ENCODE assay signal across 15 cellular contexts in the genomic region with DNA sequence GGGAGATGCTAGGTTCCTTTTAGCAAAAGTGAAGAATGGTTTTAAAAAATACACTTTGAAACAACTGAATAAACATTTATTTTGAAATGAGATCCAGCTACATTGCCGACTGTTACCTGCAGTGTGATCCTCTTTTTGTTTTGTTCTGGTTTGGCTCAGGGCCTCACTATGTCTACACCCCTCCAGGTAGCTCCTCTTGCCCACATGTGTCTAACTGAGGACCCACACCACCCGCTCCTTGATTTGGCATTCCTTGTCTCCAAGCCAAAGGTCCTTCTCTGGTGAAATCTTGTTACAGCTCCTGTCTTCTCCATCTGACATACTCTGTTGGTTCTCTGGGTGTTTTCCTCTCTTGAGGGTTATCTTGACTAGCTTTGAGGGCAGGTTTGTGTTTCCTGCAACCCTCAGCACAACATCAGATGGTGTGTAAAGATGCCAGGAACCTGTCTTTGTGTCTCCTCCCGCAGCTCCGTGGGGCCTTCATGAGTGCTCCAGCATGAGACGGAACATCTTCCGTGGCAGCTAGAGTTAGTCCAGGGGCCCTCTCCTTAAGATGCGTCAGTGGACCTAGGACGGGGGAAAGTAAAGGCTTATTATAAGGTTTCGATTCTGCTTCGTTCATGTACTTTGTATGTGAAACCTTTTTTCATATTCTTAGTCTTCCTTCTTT. TPM values are rescaled to one million over a fixed set of nuclear protein-coding genes. Genes with fewer than 3 reads are reported as not detected.
DNase-seq lines count a peak whose midpoint lies in the region; ATAC-seq and TF ChIP-seq lines count a peak whose summit lies in the region.
"Had no signal": no experiment of that assay in that cellular context is flagged by ENCODE, and none has a peak within 500 bp of the region (broad histone marks: within the 10 kb centered on the region; RNA-seq: fewer than 3 reads in every experiment).

No MANE protein-coding gene starts in this region.

- peak overlapping the region; percentile 21; the same call in 1 of the 2 replicates for H3K4me2 ChIP-seq in OCI-LY1 (ENCODE audit: low read length)

- H3K9me3 ChIP-seq in CD4-positive, alpha-beta T cell (ENCODE audit: control insufficient read depth, low read length), result no peaks in the 10 kb centered on the region
- no peaks in the 10 kb centered on the region for H3K9me3 ChIP-seq in OCI-LY1 (ENCODE audit: low read length)
- H3K9me3 ChIP-seq: pancreas, tibial nerve had no signal

- H3K27me3 ChIP-seq in CD4-positive, alpha-beta T cell (ENCODE audit: control insufficient read depth, insufficient read depth, low read length), result no peaks in the 10 kb centered on the region
- no peaks in the 10 kb centered on the region for H3K27me3 ChIP-seq in OCI-LY1 (ENCODE audit: insufficient read depth, low read length)
- H3K27me3 ChIP-seq: pancreas, tibial nerve had no signal

- peaks cover 85% of the 10 kb centered on the region for H3K79me2 ChIP-seq in OCI-LY1 (ENCODE audit: insufficient read depth, low read length)

- no peaks in the 10 kb centered on the region for H3F3A ChIP-seq in OCI-LY1 (ENCODE audit: insufficient read depth, low read length)

- no peak for TF ChIP-seq CTCF in CD4-positive, alpha-beta T cell (IDR thresholded peaks at IDR 0.05)
- TF ChIP-seq CTCF in OCI-LY1 (IDR thresholded peaks at IDR 0.05; ENCODE audit: low read length), result no peak
- TF ChIP-seq CTCF in nephron (IDR thresholded peaks at IDR 0.05; ENCODE audit: unreplicated experiment in 3 of 3), result no peak

- peak overlapping the region; percentile 86 for H3K27ac Mint-ChIP-seq in CD4-positive, alpha-beta T cell
- peak overlapping the region; percentile 77 for H3K27ac Mint-ChIP-seq in activated naive CD4-positive, alpha-beta T cell treated with anti-CD3 and anti-CD28 coated beads, Interleukin-2, amount 10 ng/mL, durations not matched to agents 7 days and 5 days
- peak overlapping the region in 2 of 3 experiments; percentile 18 to 32 for H3K27ac Mint-ChIP-seq in nephron

- H3K36me3 Mint-ChIP-seq in CD4-positive, alpha-beta T cell (ENCODE audit: low read depth), result no peaks in the 10 kb centered on the region
- H3K36me3 Mint-ChIP-seq in activated naive CD4-positive, alpha-beta T cell treated with anti-CD3 and anti-CD28 coated beads, Interleukin-2, amount 10 ng/mL, durations not matched to agents 7 days and 5 days, result peaks cover 15% of the 10 kb centered on the region
- H3K36me3 Mint-ChIP-seq in nephron (ENCODE audit: low read depth), result peaks cover 5% of the 10 kb centered on the region

- no peak overlapping the region for H3K9ac ChIP-seq in OCI-LY1 (ENCODE audit: low read length)

- POLR2A ChIA-PET in CD4-positive, alpha-beta T cell (lab: Charles Lee), result interaction anchor here (0.6 to 2.7 kb wide), 14 partner anchors 11 to 380 kb away, joined by 3 to 52 read pairs (median 4); a partner anchor contains a TSS

- peak; percentile 68 for ATAC-seq in CD4-positive, alpha-beta T cell (ENCODE audit: poor library complexity)
- no peak for ATAC-seq in GM18858 (IDR thresholded peaks at IDR 0.05; ENCODE audit: unreplicated experiment)
- ATAC-seq: pancreas had no signal

- no peaks in the 10 kb centered on the region for H3K27me3 Mint-ChIP-seq in CD4-positive, alpha-beta T cell
- H3K27me3 Mint-ChIP-seq in activated naive CD4-positive, alpha-beta T cell treated with anti-CD3 and anti-CD28 coated beads, Interleukin-2, amount 10 ng/mL, durations not matched to agents 7 days and 5 days, result no peaks in the 10 kb centered on the region
- no peaks in the 10 kb centered on the region for H3K27me3 Mint-ChIP-seq in nephron (ENCODE audit: low read depth)

- peak in 5 of 10 experiments; percentile 16 to 43 (median 19) for DNase-seq in CD4-positive, alpha-beta T cell
- DNase-seq in activated naive CD4-positive, alpha-beta T cell treated with anti-CD3 and anti-CD28 coated beads, Interleukin-2, amount 10 ng/mL, durations not matched to agents 7 days and 5 days, result peak; percentile 42
- DNase-seq in SW480 (ENCODE audit: low spot score), result no peak
- no peak for DNase-seq in posterior vena cava (ENCODE audit: low spot score)
- DNase-seq in DMS153 treated with DMSO at 0.1 percent for 48 hours (lab: John Stamatoyannopoulos, UW; ENCODE audit: unreplicated experiment), result no peak
- DNase-seq: activated CD4-positive, CD25-positive, alpha-beta regulatory T cell treated with anti-CD3 and anti-CD28 coated beads, Interleukin-2, amount 50 U/mL, for 72 hours; activated gamma-delta T cell; NCI-H187 treated with DMSO at 0.1 percent for 48 hours; NCI-H748 treated with DMSO at 0.1 percent for 48 hours; pancreas had no signal

- H3K36me3 ChIP-seq in OCI-LY1 (ENCODE audit: insufficient read depth, low read length), result no peaks in the 10 kb centered on the region
- H3K36me3 ChIP-seq: pancreas, tibial nerve had no signal

- H3K4me1 Mint-ChIP-seq in CD4-positive, alpha-beta T cell (ENCODE audit: low read depth), result peaks cover 84% of the 10 kb centered on the region
- peaks cover 93% of the 10 kb centered on the region for H3K4me1 Mint-ChIP-seq in activated naive CD4-positive, alpha-beta T cell treated with anti-CD3 and anti-CD28 coated beads, Interleukin-2, amount 10 ng/mL, durations not matched to agents 7 days and 5 days
- peaks cover 52% of the 10 kb centered on the region for H3K4me1 Mint-ChIP-seq in nephron

- CTCF ChIA-PET in CD4-positive, alpha-beta T cell (lab: Charles Lee), result no interaction called here
- CTCF ChIA-PET in activated naive CD4-positive, alpha-beta T cell treated with anti-CD3 and anti-CD28 coated beads, Interleukin-2, amount 10 ng/mL, durations not matched to agents 7 days and 5 days (lab: Charles Lee), result interaction anchor here (0.6 to 1.4 kb wide), 4 partner anchors 11 to 312 kb away, joined by 3 to 6 read pairs (median 4); no protein-coding TSS in a partner anchor

- peaks cover 79% of the 10 kb centered on the region for H3K4me1 ChIP-seq in OCI-LY1 (ENCODE audit: insufficient read depth, low read length, severe bottlenecking)

- no peak overlapping the region for H3K4me3 ChIP-seq in OCI-LY1 (ENCODE audit: low read depth, low read length, poor library complexity, severe bottlenecking)
- H3K4me3 ChIP-seq: pancreas, tibial nerve had no signal

- no peaks in the 10 kb centered on the region for H3K9me2 ChIP-seq in OCI-LY1 (ENCODE audit: low read depth, low read length)

- H2AFZ ChIP-seq in OCI-LY1 (ENCODE audit: low read length), result no peak overlapping the region

- no peaks in the 10 kb centered on the region for H4K20me1 ChIP-seq in OCI-LY1 (ENCODE audit: insufficient read depth, low read length)

- H3K9me3 Mint-ChIP-seq in CD4-positive, alpha-beta T cell, result no peaks in the 10 kb centered on the region
- H3K9me3 Mint-ChIP-seq in activated naive CD4-positive, alpha-beta T cell treated with anti-CD3 and anti-CD28 coated beads, Interleukin-2, amount 10 ng/mL, durations not matched to agents 7 days and 5 days, result no peaks in the 10 kb centered on the region
- no peaks in the 10 kb centered on the region for H3K9me3 Mint-ChIP-seq in nephron

- H3K4me3 Mint-ChIP-seq in CD4-positive, alpha-beta T cell, result peak overlapping the region; percentile 55
- H3K4me3 Mint-ChIP-seq in activated naive CD4-positive, alpha-beta T cell treated with anti-CD3 and anti-CD28 coated beads, Interleukin-2, amount 10 ng/mL, durations not matched to agents 7 days and 5 days, result peak overlapping the region; percentile 25
- H3K4me3 Mint-ChIP-seq in nephron, result no peak overlapping the region

- intact Hi-C loops in CD4-positive, alpha-beta T cell (cut with DNase I, micrococcal nuclease), result loop anchor here (5.0 to 10.0 kb wide), 3 partner anchors 32 to 255 kb away; a partner anchor contains a TSS
- intact Hi-C loops in posterior vena cava (cut with DNase I), result no loop called here

- peak overlapping the region; percentile 62 for H3K27ac ChIP-seq in CD4-positive, alpha-beta T cell (ENCODE audit: low read depth, low read length)
- peak overlapping the region; percentile 10 for H3K27ac ChIP-seq in OCI-LY1 (ENCODE audit: low read depth, low read length, poor library complexity, severe bottlenecking)
- H3K27ac ChIP-seq: C4-2B, pancreas, tibial nerve had no signal

RNA-seq across cellular contexts. Expression of a gene that starts 32.1 kb away (rescaled TPM):
- 10 to 100 TPM; 92.8 to 94.0 TPM for total RNA-seq in CD4-positive, alpha-beta T cell
- 10 to 100 TPM; 53.5 to 75.8 TPM for total RNA-seq in posterior vena cava

Comparison
In these comparisons a context has a peak if more than half of its experiments do, and no peak if none do; other contexts are left out.
1. H3K27ac Mint-ChIP-seq: peak in every context shown above with its lines; median percentile 86 in CD4-positive, alpha-beta T cell; 77 in activated naive CD4-positive, alpha-beta T cell treated with anti-CD3 and anti-CD28 coated beads, Interleukin-2, amount 10 ng/mL, durations not matched to agents 7 days and 5 days; 25 in nephron.
2. H3K4me3 Mint-ChIP-seq: peak in CD4-positive, alpha-beta T cell (single experiment) and activated naive CD4-positive, alpha-beta T cell treated with anti-CD3 and anti-CD28 coated beads, Interleukin-2, amount 10 ng/mL, durations not matched to agents 7 days and 5 days (single experiment); none in nephron (0 of 3).
3. intact Hi-C loops: an anchor here in CD4-positive, alpha-beta T cell (5.0 to 10.0 kb wide); none called in posterior vena cava.